Comparison of ENCODE assay signal across 19 cellular contexts in genomic region chr11:299081-299891, GRCh38. TPM values are rescaled to one million over a fixed set of nuclear protein-coding genes. Genes with fewer than 3 reads are reported as not detected.
DNase-seq lines count a peak whose midpoint lies in the region; ATAC-seq and TF ChIP-seq lines count a peak whose summit lies in the region.
"Had no signal": no experiment of that assay in that cellular context is flagged by ENCODE, and none has a peak within 500 bp of the region (broad histone marks: within the 10 kb centered on the region; RNA-seq: fewer than 3 reads in every experiment).

Gene IFITM5, minus strand, starts transcription at chr11:299526. Its CDS starts 36 bp downstream, at chr11:299490.

- 62% methylated on average over 36 of the region's 40 CpGs for WGBS in prostate gland

- DNase-seq in activated T-cell treated with anti-CD3 and anti-CD28 coated beads, Interleukin-2, amount 50 U/mL, for 1 hour: peak; percentile 51
- no peak for DNase-seq in activated T-cell treated with anti-CD3 and anti-CD28 coated beads, Interleukin-2, amount 50 U/mL, for 48 hours
- DNase-seq in T-helper 17 cell (peak in 2 of 3 donors; percentile 4 to 9), immature natural killer cell (no peak), posterior vena cava (ENCODE audit: low spot score) (peak; percentile 75), DMS79 (lab: John Stamatoyannopoulos, UW) (no peak), prostate gland (ENCODE audit: low spot score) (no peak), NCI-H2029 (lab: John Stamatoyannopoulos, UW) (no peak)
- DNase-seq: NCI-H1417 treated with DMSO at 0.1 percent for 48 hours; stimulated activated CD4-positive, alpha-beta T cell treated with anti-CD3 and anti-CD28 coated beads, Interleukin-12 subunit alpha, Interleukin-12 subunit beta, amount 100 ng/mL, for 4 hours had no signal

- H3K27me3 ChIP-seq in prostate gland (replicated peaks; ENCODE audit: insufficient read depth): peaks cover 12% of the 10 kb centered on the region

- H3K27me3 Mint-ChIP-seq in T-helper 17 cell: no peaks in the 10 kb centered on the region
- peaks cover 9 to 11% (median 11%) of the 10 kb centered on the region in 3 donors for H3K27me3 Mint-ChIP-seq in immature natural killer cell (ENCODE audit: low read depth in 3 of 3)

- TF ChIP-seq POLR2A in prostate gland (IDR thresholded peaks at IDR 0.05): no peak

- H3K4me1 Mint-ChIP-seq in T-helper 17 cell: peaks cover 16% of the 10 kb centered on the region
- H3K4me1 Mint-ChIP-seq in immature natural killer cell: peaks cover 26 to 33% of the 10 kb centered on the region in 2 donors

- no peak within 1 kb of the TSS for H3K27ac ChIP-seq in prostate gland
- H3K27ac ChIP-seq: HL-60 had no signal

- intact Hi-C loops in posterior vena cava (cut with DNase I): loop anchor here in 1 of 2 donors (5.0 kb wide), 1 partner anchor 203 kb away; no protein-coding TSS in a partner anchor
- intact Hi-C loops in prostate gland (cut with DNase I): no loop called here

- no peaks in the 10 kb centered on the region for H3K36me3 Mint-ChIP-seq in T-helper 17 cell (ENCODE audit: low read depth)
- no peaks in the 10 kb centered on the region for H3K36me3 Mint-ChIP-seq in immature natural killer cell
- H3K36me3 Mint-ChIP-seq: activated naive CD4-positive, alpha-beta T cell treated with anti-CD3 and anti-CD28 coated beads, Interleukin-2, amount 50 U/mL, for 24 hours had no signal

- no peak within 1 kb of the TSS for H3K4me3 ChIP-seq in prostate gland
- H3K4me3 ChIP-seq: esophagus muscularis mucosa had no signal

- H3K9me3 Mint-ChIP-seq in immature natural killer cell: no peaks in the 10 kb centered on the region
- H3K9me3 Mint-ChIP-seq: activated naive CD4-positive, alpha-beta T cell treated with anti-CD3 and anti-CD28 coated beads, Interleukin-2, amount 50 U/mL, for 24 hours; stimulated activated naive CD8-positive, alpha-beta T cell treated with anti-CD3 and anti-CD28 coated beads, Interleukin-15, Interleukin-2, amounts not matched to agents 100 ng/mL and 50 ng/mL, for 24 hours had no signal

- no peak for TF ChIP-seq CTCF in prostate gland (IDR thresholded peaks at IDR 0.05)

- no peaks in the 10 kb centered on the region for H3K4me1 ChIP-seq in prostate gland (replicated peaks)

- H3K9me3 ChIP-seq in T-helper 17 cell (ENCODE audit: control insufficient read depth, low read length, poor library complexity, severe bottlenecking) (no peaks in the 10 kb centered on the region), prostate gland (no peaks in the 10 kb centered on the region)
- H3K9me3 ChIP-seq: esophagus muscularis mucosa had no signal

- no peaks in the 10 kb centered on the region for H3K36me3 ChIP-seq in prostate gland

- H3K4me3 Mint-ChIP-seq in T-helper 17 cell: no peak within 1 kb of the TSS
- peak within 1 kb of the TSS in 3 of 5 donors; percentile 62 to 80 (median 67) for H3K4me3 Mint-ChIP-seq in immature natural killer cell
- H3K4me3 Mint-ChIP-seq: activated naive CD4-positive, alpha-beta T cell treated with anti-CD3 and anti-CD28 coated beads, Interleukin-2, amount 50 U/mL, for 24 hours had no signal

- H3K27ac Mint-ChIP-seq in T-helper 17 cell (peak within 1 kb of the TSS; percentile 81), immature natural killer cell (peak within 1 kb of the TSS in 4 of 6 donors; percentile 28 to 89 (median 58))
- H3K27ac Mint-ChIP-seq: activated naive CD4-positive, alpha-beta T cell treated with anti-CD3 and anti-CD28 coated beads, Interleukin-2, amount 50 U/mL, for 24 hours had no signal

- no peak for ATAC-seq in T-helper 17 cell

RNA-seq across cellular contexts. Expression of gene IFITM5, which starts in this region (rescaled TPM):
- not detected for total RNA-seq in T-helper 17 cell
- not detected for polyA plus RNA-seq in immature natural killer cell
- total RNA-seq in posterior vena cava: not detected
- total RNA-seq in prostate gland: not detected
- total RNA-seq: A673; activated CD8-positive, alpha-beta memory T cell treated with anti-CD3 and anti-CD28 coated beads for 36 hours; bronchial epithelial cell; CD4-positive, alpha-beta memory T cell; esophagus muscularis mucosa; urinary bladder had no signal
- polyA plus RNA-seq: CD4-positive, alpha-beta memory T cell; urinary bladder had no signal

Comparison
In these comparisons a context has a peak if more than half of its experiments do, and no peak if none do; other contexts are left out.
1. Peak in DNase-seq in T-helper 17 cell; RNA of the gene not detected or under 1 TPM.
2. Peak in DNase-seq in posterior vena cava; RNA of the gene not detected or under 1 TPM.